In genomic region chr18:9708057-9708881, GRCh38 we compare ENCODE assay signal across 8 cellular contexts. TPM values are rescaled to one million over a fixed set of nuclear protein-coding genes. Genes with fewer than 3 reads are reported as not detected.
DNase-seq lines count a peak whose midpoint lies in the region; ATAC-seq and TF ChIP-seq lines count a peak whose summit lies in the region.

Gene RAB31 (plus strand): TSS chr18:9708301. CDS start chr18:9708406, 105 bp downstream.

- H3K9me3 ChIP-seq in muscle layer of colon (ENCODE audit: low read length): no peaks in the 10 kb centered on the region

- POLR2A ChIA-PET in activated B cell treated with CpG ODN at 0.5 μM for 24 hours (lab: Charles Lee): interaction anchor here (0.9 to 2.7 kb wide), 3 partner anchors 8 to 205 kb away, joined by 3 to 26 read pairs (median 7); partner anchors contain the start of gene VAPA

- H3K4me3 Mint-ChIP-seq in activated B cell treated with CpG ODN at 0.5 μM for 24 hours: peak within 1 kb of the TSS; percentile 96

- ATAC-seq in HG03432 (IDR thresholded peaks at IDR 0.05; ENCODE audit: unreplicated experiment) (peak; percentile 53), activated B cell treated with CpG ODN at 0.5 μM for 24 hours (ENCODE audit: low read depth) (peak; percentile 47), GM21825 (IDR thresholded peaks at IDR 0.05; ENCODE audit: unreplicated experiment) (no peak)

- peak; percentile 82 for DNase-seq in Ammon's horn (ENCODE audit: low spot score)
- peak; percentile 61 for DNase-seq in activated B cell treated with CpG ODN at 0.5 μM for 24 hours
- DNase-seq in fibroblast of peridontal ligament (ENCODE audit: extremely low read depth): peak; percentile 74

- peak; percentile 65 for TF ChIP-seq POLR2A in GM15510 (IDR thresholded peaks at IDR 0.05; ENCODE audit: borderline replicate concordance, extremely low read depth, insufficient read length)

- under 1% methylated on average over 117 of the region's 117 CpGs for WGBS in urinary bladder

- peak within 1 kb of the TSS; percentile 95 for H3K27ac Mint-ChIP-seq in activated B cell treated with CpG ODN at 0.5 μM for 24 hours

- H3K9me3 Mint-ChIP-seq in activated B cell treated with CpG ODN at 0.5 μM for 24 hours: no peaks in the 10 kb centered on the region

- no peak for TF ChIP-seq CTCF in activated B cell treated with CpG ODN at 0.5 μM for 24 hours (IDR thresholded peaks at IDR 0.05)

- peaks cover 2% of the 10 kb centered on the region for H3K27me3 Mint-ChIP-seq in activated B cell treated with CpG ODN at 0.5 μM for 24 hours

- H3K4me1 ChIP-seq in muscle layer of colon (ENCODE audit: insufficient read depth, low read length) (peaks cover 31% of the 10 kb centered on the region), urinary bladder (ENCODE audit: insufficient read depth) (no peaks in the 10 kb centered on the region)

- peaks cover 56% of the 10 kb centered on the region for H3K4me1 Mint-ChIP-seq in activated B cell treated with CpG ODN at 0.5 μM for 24 hours

- H3K36me3 ChIP-seq in muscle layer of colon (ENCODE audit: insufficient read depth, low read length): no peaks in the 10 kb centered on the region
- no peaks in the 10 kb centered on the region for H3K36me3 ChIP-seq in urinary bladder (ENCODE audit: insufficient read depth)

- peaks cover 4% of the 10 kb centered on the region for H3K36me3 Mint-ChIP-seq in activated B cell treated with CpG ODN at 0.5 μM for 24 hours (ENCODE audit: low read depth)

- peak within 1 kb of the TSS; percentile 66 for H3K9ac ChIP-seq in muscle layer of colon (ENCODE audit: low read length)

- no peaks in the 10 kb centered on the region for H3K27me3 ChIP-seq in muscle layer of colon (ENCODE audit: control insufficient read depth in 1 of 2, insufficient read depth in 2 of 2, low read length in 2 of 2)

- peak within 1 kb of the TSS; percentile 95 for H3K27ac ChIP-seq in muscle layer of colon (ENCODE audit: low read depth, low read length)
- H3K27ac ChIP-seq in urinary bladder (ENCODE audit: low read depth): peak within 1 kb of the TSS; percentile 68

- peak within 1 kb of the TSS; percentile 74 to 94 for H3K4me3 ChIP-seq in muscle layer of colon (ENCODE audit: low read depth in 1 of 2, low read length in 2 of 2)
- H3K4me3 ChIP-seq in urinary bladder (ENCODE audit: low read depth, low read length): peak within 1 kb of the TSS; percentile 94

- intact Hi-C loops in activated B cell treated with CpG ODN at 0.5 μM for 24 hours (cut with micrococcal nuclease): loop anchor here (1.0 to 5.0 kb wide), 5 partner anchors 15 to 1106 kb away; partner anchors contain the start of genes NAPG and TWSG1

- CTCF ChIA-PET in activated B cell treated with CpG ODN at 0.5 μM for 24 hours (lab: Charles Lee): interaction anchor here (1.2 kb wide), 1 partner anchor 13 kb away, joined by 3 read pairs; no protein-coding TSS in a partner anchor

RNA-seq across cellular contexts. Expression of gene RAB31, which starts in this region (rescaled TPM):
- 33.0 and 36.0 TPM in 2 replicates for total RNA-seq in activated B cell treated with CpG ODN at 0.5 μM for 24 hours
- 37.1 TPM for total RNA-seq in urinary bladder
- 77.2 TPM for polyA plus RNA-seq in urinary bladder
